8 cellular contexts compared by ENCODE assay signal in the genomic region with DNA sequence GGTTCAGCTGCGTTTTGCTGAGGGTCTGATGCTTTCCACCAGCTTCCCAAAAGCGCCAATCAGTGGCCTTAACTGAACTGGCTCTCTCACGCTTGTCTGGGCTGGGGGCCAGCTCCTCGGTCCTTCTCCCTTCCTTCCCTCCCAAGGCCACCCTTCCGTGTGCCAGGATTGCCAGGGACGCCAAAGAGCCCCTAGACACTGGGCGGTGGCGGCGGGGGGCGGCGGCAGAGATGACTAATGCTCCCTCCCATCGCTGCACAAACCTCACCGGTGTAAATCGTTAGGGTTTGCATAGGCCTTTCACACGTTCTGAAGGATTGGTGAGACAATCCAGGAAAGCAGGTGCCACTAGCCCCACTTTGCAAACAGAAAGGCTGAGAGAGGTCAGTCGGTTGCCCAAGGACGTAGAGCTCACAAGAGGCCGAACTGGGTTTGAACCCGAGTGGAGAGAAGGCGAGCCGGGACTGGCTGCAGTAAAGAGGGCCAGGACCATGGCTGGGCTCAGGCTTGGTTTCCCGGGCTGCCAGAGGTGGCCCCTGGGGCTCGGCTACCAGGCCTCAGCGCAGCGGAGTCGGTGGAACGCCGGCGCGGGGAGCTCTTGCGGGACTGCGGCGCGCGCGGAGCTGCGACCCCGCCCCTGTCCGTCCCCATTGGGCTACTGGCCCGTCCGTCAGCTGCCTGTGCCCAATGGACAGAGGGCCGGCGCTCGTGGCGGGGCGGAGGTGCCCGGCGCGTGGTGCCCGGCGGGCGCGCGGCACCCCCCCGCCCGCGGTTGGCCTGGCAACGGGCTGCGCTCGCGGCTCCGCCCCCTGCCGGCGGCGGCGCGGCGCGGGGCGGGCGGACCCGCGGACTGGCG. TPM values are rescaled to one million over a fixed set of nuclear protein-coding genes. Genes with fewer than 3 reads are reported as not detected.
DNase-seq lines count a peak whose midpoint lies in the region; ATAC-seq, FAIRE-seq and TF ChIP-seq lines count a peak whose summit lies in the region.

No MANE protein-coding gene starts in this region.

- peak overlapping the region; percentile 57 for H3K4me2 ChIP-seq in SU-DHL-6 (ENCODE audit: low read depth, low read length, poor library complexity, severe bottlenecking)

- no peaks in the 10 kb centered on the region for H4K20me1 ChIP-seq in SU-DHL-6 (ENCODE audit: low read depth, low read length)

- H3K4me3 ChIP-seq in SU-DHL-6 (ENCODE audit: insufficient read depth, low read length, poor library complexity, severe bottlenecking), result peak overlapping the region; percentile 41
- peak overlapping the region; percentile 49 for H3K4me3 ChIP-seq in ovary
- peak overlapping the region; percentile 70 for H3K4me3 ChIP-seq in thoracic aorta

- H3K4me1 ChIP-seq in ovary (ENCODE audit: insufficient read depth) (peaks cover 5% of the 10 kb centered on the region), thoracic aorta (ENCODE audit: control insufficient read depth in 1 of 2, low read depth in 2 of 2) (peaks cover 10 to 16% of the 10 kb centered on the region in 2 donors)

- peak overlapping the region; percentile 88 for H2AFZ ChIP-seq in SU-DHL-6 (ENCODE audit: low read depth, low read length, severe bottlenecking)

- H3K79me2 ChIP-seq in SU-DHL-6 (ENCODE audit: insufficient read depth, low read length), result no peaks in the 10 kb centered on the region

- no peaks in the 10 kb centered on the region for H3F3A ChIP-seq in SU-DHL-6 (ENCODE audit: insufficient read depth)

- no peak for FAIRE-seq in H54 (lab: Jason Lieb, UNC)

- H3K27ac ChIP-seq in SU-DHL-6 (ENCODE audit: low read depth, low read length), result no peak overlapping the region
- H3K27ac ChIP-seq in ovary, result peak overlapping the region in 1 of 2 donors; percentile 68
- no peak overlapping the region for H3K27ac ChIP-seq in thoracic aorta

- H3K9me2 ChIP-seq in SU-DHL-6 (replicated peaks; ENCODE audit: insufficient read depth, low read length), result no peaks in the 10 kb centered on the region

- TF ChIP-seq EP300 in ovary (IDR thresholded peaks at IDR 0.05), result no peak

- TF ChIP-seq CTCF in SU-DHL-6 (IDR thresholded peaks at IDR 0.05; ENCODE audit: insufficient read depth, low read length, poor library complexity, severe bottlenecking), result no peak
- peak in 1 of 3 donors; percentile 20 for TF ChIP-seq CTCF in ovary (IDR thresholded peaks at IDR 0.05)
- no peak for TF ChIP-seq CTCF in thoracic aorta (IDR thresholded peaks at IDR 0.05)

- intact Hi-C loops in Right ventricle myocardium superior (cut with DNase I), result no loop called here
- intact Hi-C loops in ovary (cut with DNase I), result loop anchor here in 1 of 4 donors (5.0 kb wide), 1 partner anchor 1482 kb away; no protein-coding TSS in a partner anchor

- TF ChIP-seq POLR2A in H54 (IDR thresholded peaks at IDR 0.05; ENCODE audit: low read depth, low read length) (no peak), ovary (IDR thresholded peaks at IDR 0.05) (no peak)

- H3K27me3 ChIP-seq in SU-DHL-6 (ENCODE audit: low read length) (no peaks in the 10 kb centered on the region), ovary (no peaks in the 10 kb centered on the region), thoracic aorta (replicated peaks; ENCODE audit: insufficient read depth) (no peaks in the 10 kb centered on the region)

- H3K9me3 ChIP-seq in SU-DHL-6 (ENCODE audit: insufficient read depth, low read length) (no peaks in the 10 kb centered on the region), ovary (no peaks in the 10 kb centered on the region), thoracic aorta (no peaks in the 10 kb centered on the region)

- ATAC-seq in Right ventricle myocardium superior (ENCODE audit: poor library complexity) (peak; percentile 99), thoracic aorta (ENCODE audit: insufficient number of reproducible peaks, low FRiP score, low read depth) (peak; percentile 92)

- H3K9ac ChIP-seq in SU-DHL-6 (ENCODE audit: low read length), result peak overlapping the region; percentile 53

- 1 to 6% (median 3%) methylated on average over 41 to 74 of the region's 74 CpGs for WGBS in ovary, 3 donors

- no peaks in the 10 kb centered on the region for H3K36me3 ChIP-seq in SU-DHL-6 (ENCODE audit: low read length)
- H3K36me3 ChIP-seq in ovary, result no peaks in the 10 kb centered on the region
- no peaks in the 10 kb centered on the region for H3K36me3 ChIP-seq in thoracic aorta

- DNase-seq in DMS 273 (lab: John Stamatoyannopoulos, UW; ENCODE audit: unreplicated experiment) (peak; percentile 94), H54 (ENCODE audit: insufficient read length, low spot score) (peak; percentile 90), NAMALWA (ENCODE audit: low spot score) (peak; percentile 91), Right ventricle myocardium superior (peak; percentile 96), ovary (peak; percentile 91 to 96 (median 95)), thoracic aorta (ENCODE audit: low spot score) (peak; percentile 51)
- DNase-seq in activated naive CD8-positive, alpha-beta T cell treated with anti-CD3 and anti-CD28 coated beads, Interleukin-2, amount 50 U/mL, for 16 hours (ENCODE audit: low read depth, low spot score), result peak; percentile 70

RNA-seq across cellular contexts. Expression of gene GNAZ, which starts 0.6 kb away (rescaled TPM):
- total RNA-seq in Right ventricle myocardium superior (3.1 TPM), ovary (10 to 100 TPM; 11.1 to 40.8 (median 19.9) TPM), thoracic aorta (1 to 10 TPM; 3.9 to 5.4 TPM)
- polyA plus RNA-seq in ovary, result 1 to 10 TPM; 7.2 to 8.7 TPM
